2 cellular contexts compared by ENCODE assay signal in the genomic region with DNA sequence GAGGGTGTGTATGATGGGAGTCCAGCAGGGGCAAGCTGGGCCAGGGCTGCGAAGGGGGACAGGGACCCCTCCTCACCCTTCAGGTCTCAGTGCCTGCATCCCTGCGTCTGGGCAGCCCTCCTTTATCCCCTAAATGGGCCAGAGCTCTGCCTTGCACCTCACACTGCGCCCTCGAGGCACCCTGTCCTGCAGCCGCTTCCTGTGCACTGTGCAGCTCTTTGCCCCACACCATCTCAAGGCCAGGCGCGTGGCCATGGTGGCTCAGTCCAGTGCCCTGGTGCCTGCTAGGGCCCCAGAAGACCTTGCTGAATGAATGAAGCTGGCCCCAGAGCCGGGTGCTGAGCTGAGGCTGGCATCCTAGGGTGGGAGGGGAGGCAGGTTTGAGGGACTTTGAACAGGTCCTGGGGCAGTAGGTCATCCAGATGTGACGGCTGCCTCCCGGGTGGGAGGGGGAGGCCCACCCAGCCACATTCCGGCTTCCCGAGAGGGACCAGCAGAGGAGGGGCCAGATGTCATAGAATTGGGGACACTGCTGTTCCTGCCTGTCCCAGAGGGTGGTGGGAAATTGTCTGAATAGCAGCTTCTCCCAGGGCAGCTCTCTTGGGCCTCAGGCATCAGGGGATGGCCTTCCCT.
TF ChIP-seq lines count a peak whose summit lies in the region.

No MANE protein-coding gene starts in this region.

TF ChIP-seq in SK-N-SH, 30 proteins besides CTCF, POLR2A, EP300 and RAD21:
- TF ChIP-seq RCOR1 (IDR thresholded peaks at IDR 0.05; ENCODE audit: low read length) (no peak), ZBTB33 (IDR thresholded peaks at IDR 0.05; ENCODE audit: borderline replicate concordance, low read depth) (no peak), EZH2phosphoT487 (IDR thresholded peaks at IDR 0.05; ENCODE audit: borderline replicate concordance, low read depth) (no peak), USF2 (IDR thresholded peaks at IDR 0.05; ENCODE audit: borderline replicate concordance, low read depth, low read length) (no peak), RFX5 (IDR thresholded peaks at IDR 0.05; ENCODE audit: low read length) (no peak), MEF2A (IDR thresholded peaks at IDR 0.05; ENCODE audit: borderline replicate concordance, low read depth) (no peak), CHD2 (IDR thresholded peaks at IDR 0.05; ENCODE audit: low read length, partially characterized antibody) (no peak), SMC3 (IDR thresholded peaks at IDR 0.05; ENCODE audit: low read depth, low read length) (no peak), ELF1 (IDR thresholded peaks at IDR 0.05) (no peak), MXI1 (IDR thresholded peaks at IDR 0.05; ENCODE audit: low read depth, low read length) (no peak), REST (IDR thresholded peaks at IDR 0.05; ENCODE audit: low read depth, low read length) (no peak), POLR2AphosphoS5 (IDR thresholded peaks at IDR 0.05; ENCODE audit: low read depth, low read length) (no peak), YY1 (IDR thresholded peaks at IDR 0.05; ENCODE audit: low read depth) (no peak)
- TF ChIP-seq, protein P1, sequence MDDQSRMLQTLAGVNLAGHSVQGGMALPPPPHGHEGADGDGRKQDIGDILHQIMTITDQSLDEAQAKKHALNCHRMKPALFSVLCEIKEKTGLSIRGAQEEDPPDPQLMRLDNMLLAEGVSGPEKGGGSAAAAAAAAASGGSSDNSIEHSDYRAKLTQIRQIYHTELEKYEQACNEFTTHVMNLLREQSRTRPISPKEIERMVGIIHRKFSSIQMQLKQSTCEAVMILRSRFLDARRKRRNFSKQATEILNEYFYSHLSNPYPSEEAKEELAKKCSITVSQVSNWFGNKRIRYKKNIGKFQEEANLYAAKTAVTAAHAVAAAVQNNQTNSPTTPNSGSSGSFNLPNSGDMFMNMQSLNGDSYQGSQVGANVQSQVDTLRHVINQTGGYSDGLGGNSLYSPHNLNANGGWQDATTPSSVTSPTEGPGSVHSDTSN (IDR thresholded peaks at IDR 0.05): no peak

TF ChIP-seq in SK-N-SH treated with all-trans-retinoic acid at 6 μM for 48 hours, 23 proteins besides CTCF, POLR2A, EP300 and RAD21:
- TF ChIP-seq SNAI2 (CRISPR knock-in tag; IDR thresholded peaks at IDR 0.05) (no peak), PATZ1 (CRISPR knock-in tag; IDR thresholded peaks at IDR 0.05; ENCODE audit: borderline replicate concordance) (no peak), ZC3H10 (CRISPR knock-in tag; IDR thresholded peaks at IDR 0.05) (no peak), ISL1 (CRISPR knock-in tag; IDR thresholded peaks at IDR 0.05) (no peak), ZNF565 (CRISPR knock-in tag; conservative IDR thresholded peaks at IDR 0.05; ENCODE audit: low read depth) (no peak), CSRNP3 (CRISPR knock-in tag; IDR thresholded peaks at IDR 0.05) (no peak), ZNF70 (CRISPR knock-in tag; IDR thresholded peaks at IDR 0.05) (no peak), BACH2 (CRISPR knock-in tag; IDR thresholded peaks at IDR 0.05; ENCODE audit: borderline replicate concordance) (no peak), TCF4 (CRISPR knock-in tag; IDR thresholded peaks at IDR 0.05; ENCODE audit: borderline replicate concordance) (no peak), CSDC2 (CRISPR knock-in tag; IDR thresholded peaks at IDR 0.05) (no peak), TSHZ2 (CRISPR knock-in tag; IDR thresholded peaks at IDR 0.05) (no peak), RARB (CRISPR knock-in tag; IDR thresholded peaks at IDR 0.05) (no peak), PPARA (CRISPR knock-in tag; IDR thresholded peaks at IDR 0.05; ENCODE audit: borderline replicate concordance) (no peak), ARNTL (CRISPR knock-in tag; IDR thresholded peaks at IDR 0.05; ENCODE audit: borderline replicate concordance, low read depth) (no peak), ZFP30 (CRISPR knock-in tag; IDR thresholded peaks at IDR 0.05) (no peak), OSR1 (CRISPR knock-in tag; IDR thresholded peaks at IDR 0.05) (no peak), GLIS3 (CRISPR knock-in tag; IDR thresholded peaks at IDR 0.05) (no peak)
- TF ChIP-seq, protein P2, sequence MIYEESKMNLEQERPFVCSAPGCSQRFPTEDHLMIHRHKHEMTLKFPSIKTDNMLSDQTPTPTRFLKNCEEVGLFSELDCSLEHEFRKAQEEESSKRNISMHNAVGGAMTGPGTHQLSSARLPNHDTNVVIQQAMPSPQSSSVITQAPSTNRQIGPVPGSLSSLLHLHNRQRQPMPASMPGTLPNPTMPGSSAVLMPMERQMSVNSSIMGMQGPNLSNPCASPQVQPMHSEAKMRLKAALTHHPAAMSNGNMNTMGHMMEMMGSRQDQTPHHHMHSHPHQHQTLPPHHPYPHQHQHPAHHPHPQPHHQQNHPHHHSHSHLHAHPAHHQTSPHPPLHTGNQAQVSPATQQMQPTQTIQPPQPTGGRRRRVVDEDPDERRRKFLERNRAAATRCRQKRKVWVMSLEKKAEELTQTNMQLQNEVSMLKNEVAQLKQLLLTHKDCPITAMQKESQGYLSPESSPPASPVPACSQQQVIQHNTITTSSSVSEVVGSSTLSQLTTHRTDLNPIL (CRISPR knock-in tag; IDR thresholded peaks at IDR 0.05; ENCODE audit: low read depth): no peak
TF ChIP-seq in SK-N-SH treated with all-trans-retinoic acid at 6 μM for 48 hours: peak in this region for 0.
